Comparison of ENCODE assay signal across 9 cellular contexts in genomic region chr7:141558544-141559183, GRCh38. TPM values are rescaled to one million over a fixed set of nuclear protein-coding genes. Genes with fewer than 3 reads are reported as not detected.
DNase-seq lines count a peak whose midpoint lies in the region; ATAC-seq and TF ChIP-seq lines count a peak whose summit lies in the region.
"Had no signal": no experiment of that assay in that cellular context is flagged by ENCODE, and none has a peak within 500 bp of the region (broad histone marks: within the 10 kb centered on the region; RNA-seq: fewer than 3 reads in every experiment).

No MANE protein-coding gene starts in this region.

- peaks cover 9% of the 10 kb centered on the region for H3K9me3 Mint-ChIP-seq in activated naive CD4-positive, alpha-beta T cell treated with anti-CD3 and anti-CD28 coated beads for 36 hours

- CTCF ChIA-PET in activated naive CD4-positive, alpha-beta T cell treated with anti-CD3 and anti-CD28 coated beads for 36 hours (lab: Charles Lee), result interaction anchor here (0.5 kb wide), 1 partner anchor 25 kb away, joined by 3 read pairs; no protein-coding TSS in a partner anchor

- ATAC-seq in HG03039 (IDR thresholded peaks at IDR 0.05; ENCODE audit: unreplicated experiment), result peak; percentile 61

- peak; percentile 29 for DNase-seq in activated naive CD4-positive, alpha-beta T cell treated with anti-CD3 and anti-CD28 coated beads for 36 hours
- no peak for DNase-seq in activated naive CD4-positive, alpha-beta T cell treated with anti-CD3 and anti-CD28 coated beads, Interleukin-2, amount 50 U/mL, for 16 hours
- DNase-seq in NCI-H446 treated with DMSO at 0.1 percent for 48 hours (lab: John Stamatoyannopoulos, UW) (peak; percentile 76), foreskin fibroblast (peak; percentile 38 to 69), NCI-H187 treated with DMSO at 0.1 percent for 48 hours (lab: John Stamatoyannopoulos, UW) (no peak), inferior parietal cortex (ENCODE audit: extremely low spot score) (no peak), HuH-7.5 (ENCODE audit: low spot score) (no peak)

- H3K4me1 Mint-ChIP-seq in activated naive CD4-positive, alpha-beta T cell treated with anti-CD3 and anti-CD28 coated beads for 36 hours (ENCODE audit: low read depth), result peaks cover 65% of the 10 kb centered on the region

- no peaks in the 10 kb centered on the region for H3K27me3 Mint-ChIP-seq in activated naive CD4-positive, alpha-beta T cell treated with anti-CD3 and anti-CD28 coated beads for 36 hours (ENCODE audit: low read depth)
- H3K27me3 Mint-ChIP-seq: naive thymus-derived CD8-positive, alpha-beta T cell had no signal

- H3K36me3 Mint-ChIP-seq in activated naive CD4-positive, alpha-beta T cell treated with anti-CD3 and anti-CD28 coated beads for 36 hours (ENCODE audit: low read depth), result peaks cover 69% of the 10 kb centered on the region

- H3K4me3 Mint-ChIP-seq in activated naive CD4-positive, alpha-beta T cell treated with anti-CD3 and anti-CD28 coated beads for 36 hours, result no peak overlapping the region

- intact Hi-C loops in activated naive CD4-positive, alpha-beta T cell treated with anti-CD3 and anti-CD28 coated beads for 36 hours (cut with micrococcal nuclease), result loop anchor here (1.0 to 10.0 kb wide), 7 partner anchors 28 to 1246 kb away; partner anchors contain the start of genes BRAF and SSBP1

- no peak overlapping the region for H3K4me3 ChIP-seq in foreskin fibroblast (ENCODE audit: low read depth in 1 of 2, low read length in 2 of 2)

- peak overlapping the region; percentile 26 for H3K27ac Mint-ChIP-seq in activated naive CD4-positive, alpha-beta T cell treated with anti-CD3 and anti-CD28 coated beads for 36 hours

- no peak for TF ChIP-seq CTCF in foreskin fibroblast (IDR thresholded peaks at IDR 0.05; ENCODE audit: low read depth, low read length)

RNA-seq across cellular contexts. Expression of gene AGK, which starts 7.5 kb away (rescaled TPM):
- total RNA-seq in activated naive CD4-positive, alpha-beta T cell treated with anti-CD3 and anti-CD28 coated beads for 36 hours, result 10 to 100 TPM; 35.8 to 37.9 TPM

Comparison
In these comparisons a context has a peak if more than half of its experiments do, and no peak if none do; other contexts are left out.
1. DNase-seq: peak in activated naive CD4-positive, alpha-beta T cell treated with anti-CD3 and anti-CD28 coated beads for 36 hours (single experiment), NCI-H446 treated with DMSO at 0.1 percent for 48 hours (single experiment) and foreskin fibroblast (2 of 2); none in activated naive CD4-positive, alpha-beta T cell treated with anti-CD3 and anti-CD28 coated beads, Interleukin-2, amount 50 U/mL, for 16 hours (single experiment), NCI-H187 treated with DMSO at 0.1 percent for 48 hours (single experiment), inferior parietal cortex (single experiment) and HuH-7.5 (single experiment).